ENCODE assay signal across 1 cellular context in the genomic region with DNA sequence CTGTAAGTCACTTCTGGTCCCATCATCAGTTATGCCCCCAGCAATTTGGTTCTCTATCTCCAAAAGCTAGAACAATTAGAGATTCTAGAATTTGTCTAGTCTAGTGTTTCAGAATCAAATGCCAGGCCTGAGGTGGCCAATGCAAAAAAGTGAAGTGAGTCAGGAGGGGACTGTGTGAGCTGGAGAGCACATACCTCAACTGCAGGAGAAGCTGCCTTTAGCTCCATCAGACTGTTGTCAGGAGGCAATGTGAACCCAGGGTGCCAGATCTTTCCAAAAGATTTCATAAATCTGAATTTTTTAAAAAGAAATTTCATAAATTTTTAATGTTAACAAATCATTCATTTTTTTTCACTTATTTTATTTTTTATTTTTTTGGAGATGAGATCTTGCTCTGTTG.
TF ChIP-seq lines count a peak whose summit lies in the region.

No MANE protein-coding gene starts in this region.

TF ChIP-seq in GM12878, 131 proteins besides CTCF, POLR2A, EP300 and RAD21 (continued from another document):
- TF ChIP-seq, protein P1, sequence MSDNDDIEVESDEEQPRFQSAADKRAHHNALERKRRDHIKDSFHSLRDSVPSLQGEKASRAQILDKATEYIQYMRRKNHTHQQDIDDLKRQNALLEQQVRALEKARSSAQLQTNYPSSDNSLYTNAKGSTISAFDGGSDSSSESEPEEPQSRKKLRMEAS (IDR thresholded peaks at IDR 0.05; ENCODE audit: low read depth, low read length): no peak
- TF ChIP-seq KDM1A (IDR thresholded peaks at IDR 0.05; ENCODE audit: borderline replicate concordance) (no peak), ATF3 (IDR thresholded peaks at IDR 0.05; ENCODE audit: borderline replicate concordance, extremely low read depth, low read depth, low read length) (no peak)
- TF ChIP-seq, protein P2, sequence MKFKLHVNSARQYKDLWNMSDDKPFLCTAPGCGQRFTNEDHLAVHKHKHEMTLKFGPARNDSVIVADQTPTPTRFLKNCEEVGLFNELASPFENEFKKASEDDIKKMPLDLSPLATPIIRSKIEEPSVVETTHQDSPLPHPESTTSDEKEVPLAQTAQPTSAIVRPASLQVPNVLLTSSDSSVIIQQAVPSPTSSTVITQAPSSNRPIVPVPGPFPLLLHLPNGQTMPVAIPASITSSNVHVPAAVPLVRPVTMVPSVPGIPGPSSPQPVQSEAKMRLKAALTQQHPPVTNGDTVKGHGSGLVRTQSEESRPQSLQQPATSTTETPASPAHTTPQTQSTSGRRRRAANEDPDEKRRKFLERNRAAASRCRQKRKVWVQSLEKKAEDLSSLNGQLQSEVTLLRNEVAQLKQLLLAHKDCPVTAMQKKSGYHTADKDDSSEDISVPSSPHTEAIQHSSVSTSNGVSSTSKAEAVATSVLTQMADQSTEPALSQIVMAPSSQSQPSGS (IDR thresholded peaks at IDR 0.05; ENCODE audit: low read length): no peak
